8 cellular contexts compared by ENCODE assay signal in genomic region chr15:56733131-56734012, GRCh38. TPM values are rescaled to one million over a fixed set of nuclear protein-coding genes. Genes with fewer than 3 reads are reported as not detected.
DNase-seq lines count a peak whose midpoint lies in the region; ATAC-seq and TF ChIP-seq lines count a peak whose summit lies in the region.

A gene with protein sequence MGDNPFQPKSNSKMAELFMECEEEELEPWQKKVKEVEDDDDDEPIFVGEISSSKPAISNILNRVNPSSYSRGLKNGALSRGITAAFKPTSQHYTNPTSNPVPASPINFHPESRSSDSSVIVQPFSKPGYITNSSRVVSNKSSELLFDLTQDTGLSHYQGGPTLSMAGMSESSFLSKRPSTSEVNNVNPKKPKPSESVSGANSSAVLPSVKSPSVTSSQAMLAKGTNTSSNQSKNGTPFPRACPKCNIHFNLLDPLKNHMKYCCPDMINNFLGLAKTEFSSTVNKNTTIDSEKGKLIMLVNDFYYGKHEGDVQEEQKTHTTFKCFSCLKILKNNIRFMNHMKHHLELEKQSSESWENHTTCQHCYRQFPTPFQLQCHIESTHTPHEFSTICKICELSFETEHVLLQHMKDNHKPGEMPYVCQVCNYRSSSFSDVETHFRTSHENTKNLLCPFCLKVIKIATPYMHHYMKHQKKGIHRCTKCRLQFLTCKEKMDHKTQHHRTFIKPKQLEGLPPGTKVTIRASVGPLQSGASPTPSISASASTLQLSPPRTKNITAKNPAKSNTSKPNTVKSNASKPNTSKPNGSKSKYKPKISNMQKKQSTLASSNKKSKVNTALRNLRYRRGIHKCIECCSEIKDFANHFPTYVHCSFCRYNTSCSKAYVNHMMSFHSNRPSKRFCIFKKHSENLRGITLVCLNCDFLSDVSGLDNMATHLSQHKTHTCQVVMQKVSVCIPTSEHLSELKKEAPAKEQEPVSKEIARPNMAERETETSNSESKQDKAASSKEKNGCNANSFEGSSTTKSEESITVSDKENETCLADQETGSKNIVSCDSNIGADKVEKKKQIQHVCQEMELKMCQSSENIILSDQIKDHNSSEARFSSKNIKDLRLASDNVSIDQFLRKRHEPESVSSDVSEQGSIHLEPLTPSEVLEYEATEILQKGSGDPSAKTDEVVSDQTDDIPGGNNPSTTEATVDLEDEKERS (minus strand): TSS chr15:56733509. CDS start chr15:56707109, 26,400 bp downstream.

- no peak for TF ChIP-seq CTCF in liver (IDR thresholded peaks at IDR 0.05; ENCODE audit: low read depth, low read length, missing input control)

- WGBS in liver, result 9% methylated on average over 101 of the region's 101 CpGs

- H3K9me3 ChIP-seq in liver (ENCODE audit: control insufficient read depth in 4 of 4, low read length in 3 of 4), result no peaks in the 10 kb centered on the region

- ATAC-seq in HG03439 (IDR thresholded peaks at IDR 0.05; ENCODE audit: unreplicated experiment), result peak; percentile 77

- TF ChIP-seq POLR2A in GM19193 (IDR thresholded peaks at IDR 0.05; ENCODE audit: extremely low read depth, insufficient read depth, insufficient read length), result peak; percentile 75

- peak within 1 kb of the TSS; percentile 89 to 97 for H3K27ac ChIP-seq in liver (ENCODE audit: low read depth in 1 of 2, low read length in 2 of 2)

- no peaks in the 10 kb centered on the region for H3K36me3 ChIP-seq in liver (ENCODE audit: control insufficient read depth in 4 of 4, insufficient read depth in 3 of 4, low read depth in 1 of 4, low read length in 3 of 4)

- DNase-seq in AG20443 (ENCODE audit: low spot score), result peak; percentile 94
- DNase-seq in NCI-H510A treated with DMSO at 0.1 percent for 48 hours (lab: John Stamatoyannopoulos, UW), result peak; percentile 68
- peak; percentile 76 for DNase-seq in activated CD4-positive, alpha-beta T cell treated with anti-CD3 and anti-CD28 coated beads, Interleukin-2, amount 50 U/mL, for 1 hour
- peak; percentile 43 for DNase-seq in cortex of kidney (lab: John Stamatoyannopoulos, UW)
- peak; percentile 81 for DNase-seq in stimulated activated CD4-positive, alpha-beta T cell treated with anti-CD3 and anti-CD28 coated beads, Interleukin-4, amount 100 ng/mL, for 24 hours

- peaks cover 7 to 33% (median 20%) of the 10 kb centered on the region in 4 donors for H3K4me1 ChIP-seq in liver (ENCODE audit: control insufficient read depth in 4 of 4, insufficient read depth in 4 of 4, low read length in 3 of 4)

- no peaks in the 10 kb centered on the region for H3K27me3 ChIP-seq in liver (ENCODE audit: control insufficient read depth in 4 of 4, insufficient read depth in 4 of 4, low read length in 3 of 4)

- peak within 1 kb of the TSS; percentile 56 to 94 for H3K9ac ChIP-seq in liver (ENCODE audit: low read depth in 1 of 2, low read length in 2 of 2)

- TF ChIP-seq RAD21 in liver (IDR thresholded peaks at IDR 0.05), result peak in 1 of 2 donors; percentile 33

- H3K4me3 ChIP-seq in liver (ENCODE audit: low read depth in 1 of 3, low read length in 3 of 3), result peak within 1 kb of the TSS; percentile 71 to 95 (median 91)

TF ChIP-seq in liver, 16 proteins besides CTCF, POLR2A, EP300 and RAD21:
- TF ChIP-seq MAX (IDR thresholded peaks at IDR 0.05), result peak; percentile 82
- no peak for TF ChIP-seq FOXA1 (IDR thresholded peaks at IDR 0.05)
- no peak for TF ChIP-seq GABPA (IDR thresholded peaks at IDR 0.05 in 1 of 2, conservative IDR thresholded peaks at IDR 0.05 in 1 of 2)
- peak; percentile 36 for TF ChIP-seq SP1 (IDR thresholded peaks at IDR 0.05)
- TF ChIP-seq ATF3 (IDR thresholded peaks at IDR 0.05), result no peak
- TF ChIP-seq HNF4G (IDR thresholded peaks at IDR 0.05), result no peak
- TF ChIP-seq TAF1 (conservative IDR thresholded peaks at IDR 0.05), result peak; percentile 22
- TF ChIP-seq YY1 (IDR thresholded peaks at IDR 0.05), result peak; percentile 77
- no peak for TF ChIP-seq HNF4A (conservative IDR thresholded peaks at IDR 0.05)
- TF ChIP-seq RXRA (IDR thresholded peaks at IDR 0.05), result no peak
- peak; percentile 65 for TF ChIP-seq REST (IDR thresholded peaks at IDR 0.05)
- TF ChIP-seq NR2F2 (IDR thresholded peaks at IDR 0.05), result no peak

RNA-seq across cellular contexts. Expression of the gene that starts here (rescaled TPM):
- total RNA-seq in liver, result 10 to 100 TPM; 22.9 to 32.6 TPM
- polyA plus RNA-seq in liver, result 10 to 100 TPM in 1 of 2 donors, 1 to 10 TPM in 1; 5.2 to 14.9 TPM

Comparison
In these comparisons a context has a peak if more than half of its experiments do, and no peak if none do; other contexts are left out.
1. Peak in every context shown above with its lines: DNase-seq, ATAC-seq, H3K4me3 ChIP-seq and H3K27ac ChIP-seq.
2. DNase-seq: peak in every context shown above with its lines; median percentile 94 in AG20443; 81 in stimulated activated CD4-positive, alpha-beta T cell treated with anti-CD3 and anti-CD28 coated beads, Interleukin-4, amount 100 ng/mL, for 24 hours; 76 in activated CD4-positive, alpha-beta T cell treated with anti-CD3 and anti-CD28 coated beads, Interleukin-2, amount 50 U/mL, for 1 hour; 68 in NCI-H510A treated with DMSO at 0.1 percent for 48 hours; 43 in cortex of kidney.